1 cellular context compared by ENCODE assay signal in genomic region chr6:154039231-154039842, GRCh38.
TF ChIP-seq lines count a peak whose summit lies in the region.

OPRM1 (plus strand) TSS chr6:154039240; CDS start chr6:154039545, 305 bp downstream.

TF ChIP-seq in HepG2, 621 proteins besides CTCF, POLR2A, EP300 and RAD21 (continued from another document and continues in another):
- TF ChIP-seq CENPBD1 (CRISPR knock-in tag; IDR thresholded peaks at IDR 0.05; ENCODE audit: borderline replicate concordance, low read depth) (no peak), ATAD3A (CRISPR knock-in tag; IDR thresholded peaks at IDR 0.05) (0 out of 2 replicates have a peak, but pooled peaks have one; percentile 93), ZBTB3 (CRISPR knock-in tag; IDR thresholded peaks at IDR 0.05; ENCODE audit: borderline replicate concordance, low read depth) (no peak), MED13 (CRISPR knock-in tag; IDR thresholded peaks at IDR 0.05) (peak; percentile 78; the same call in 1 of the 2 replicates), NR1H2 (CRISPR knock-in tag; IDR thresholded peaks at IDR 0.05; ENCODE audit: borderline replicate concordance, low read depth) (peak; percentile 44; the same call in 1 of the 2 replicates), TFE3 (CRISPR knock-in tag; IDR thresholded peaks at IDR 0.05) (peak; percentile 74), NFYB (CRISPR knock-in tag; IDR thresholded peaks at IDR 0.05) (no peak), TCF7L2 (IDR thresholded peaks at IDR 0.05; ENCODE audit: low read depth, low read length) (no peak), ZNF629 (CRISPR knock-in tag; conservative IDR thresholded peaks at IDR 0.05) (0 out of 2 replicates have a peak, but pooled peaks have one; percentile 21), HMGXB3 (CRISPR knock-in tag; IDR thresholded peaks at IDR 0.05; ENCODE audit: borderline replicate concordance) (peak; percentile 73; the same call in 1 of the 2 replicates), ZNF761 (CRISPR knock-in tag; conservative IDR thresholded peaks at IDR 0.05) (no peak), ZNF678 (CRISPR knock-in tag; IDR thresholded peaks at IDR 0.05) (peak; percentile 79; the same call in 1 of the 2 replicates), CCDC6 (CRISPR knock-in tag; IDR thresholded peaks at IDR 0.05) (peak; percentile 63; the same call in 1 of the 2 replicates), SRY (CRISPR knock-in tag; IDR thresholded peaks at IDR 0.05) (peak; percentile 92; the same call in 1 of the 2 replicates), ZNF326 (CRISPR knock-in tag; IDR thresholded peaks at IDR 0.05; ENCODE audit: borderline replicate concordance) (no peak), SATB2 (CRISPR knock-in tag; IDR thresholded peaks at IDR 0.05) (peak; percentile 90; the same call in 1 of the 2 replicates), ZNF10 (CRISPR knock-in tag; IDR thresholded peaks at IDR 0.05; ENCODE audit: borderline replicate concordance, low read depth) (no peak), HIVEP1 (CRISPR knock-in tag; IDR thresholded peaks at IDR 0.05) (no peak), AFF4 (CRISPR knock-in tag; IDR thresholded peaks at IDR 0.05) (no peak), ETV5 (CRISPR knock-in tag; IDR thresholded peaks at IDR 0.05; ENCODE audit: borderline replicate concordance) (0 out of 2 replicates have a peak, but pooled peaks have one; percentile 19), ARID3A (IDR thresholded peaks at IDR 0.05; ENCODE audit: low read depth, low read length) (no peak), KAT8 (CRISPR knock-in tag; IDR thresholded peaks at IDR 0.05) (peak; percentile 51; the same call in 1 of the 2 replicates), ZNF18 (CRISPR knock-in tag; IDR thresholded peaks at IDR 0.05; ENCODE audit: insufficient replicate concordance) (peak; percentile 60), SP5 (CRISPR knock-in tag; IDR thresholded peaks at IDR 0.05; ENCODE audit: borderline replicate concordance, low read depth) (0 out of 2 replicates have a peak, but pooled peaks have one; percentile 18), ZNF20 (CRISPR knock-in tag; IDR thresholded peaks at IDR 0.05) (no peak), KDM5B (CRISPR knock-in tag; IDR thresholded peaks at IDR 0.05; ENCODE audit: borderline replicate concordance) (0 out of 2 replicates have a peak, but pooled peaks have one; percentile 57), THAP7 (CRISPR knock-in tag; IDR thresholded peaks at IDR 0.05) (peak; percentile 82; the same call in 1 of the 2 replicates), BRCA1 (CRISPR knock-in tag; IDR thresholded peaks at IDR 0.05) (peak; percentile 79; the same call in 1 of the 2 replicates), CAMTA2 (CRISPR knock-in tag; IDR thresholded peaks at IDR 0.05; ENCODE audit: borderline replicate concordance) (no peak), FOXO1 (CRISPR knock-in tag; IDR thresholded peaks at IDR 0.05) (peak; percentile 68; the same call in 1 of the 2 replicates), NCOA2 (CRISPR knock-in tag; IDR thresholded peaks at IDR 0.05) (peak; percentile 52; the same call in 1 of the 2 replicates), ZNF83 (CRISPR knock-in tag; IDR thresholded peaks at IDR 0.05; ENCODE audit: borderline replicate concordance) (0 out of 2 replicates have a peak, but pooled peaks have one; percentile 55), SOX5 (CRISPR knock-in tag; IDR thresholded peaks at IDR 0.05; ENCODE audit: borderline replicate concordance) (no peak), HINFP (CRISPR knock-in tag; IDR thresholded peaks at IDR 0.05; ENCODE audit: low read depth) (peak; percentile 64; the same call in 1 of the 2 replicates), GTF3A (CRISPR knock-in tag; conservative IDR thresholded peaks at IDR 0.05) (no peak), PRDM4 (CRISPR knock-in tag; IDR thresholded peaks at IDR 0.05; ENCODE audit: borderline replicate concordance) (peak; percentile 80; the same call in 1 of the 2 replicates), HDAC1 (CRISPR knock-in tag; IDR thresholded peaks at IDR 0.05) (no peak), MYNN (CRISPR knock-in tag; IDR thresholded peaks at IDR 0.05; ENCODE audit: low read depth) (no peak), MIER2 (CRISPR knock-in tag; IDR thresholded peaks at IDR 0.05) (peak; percentile 98), JDP2 (CRISPR knock-in tag; IDR thresholded peaks at IDR 0.05; ENCODE audit: borderline replicate concordance) (peak; percentile 52; the same call in 1 of the 2 replicates)
